8 cellular contexts compared by ENCODE assay signal in genomic region chr9:127716412-127716811, GRCh38. TPM values are rescaled to one million over a fixed set of nuclear protein-coding genes. Genes with fewer than 3 reads are reported as not detected.
DNase-seq lines count a peak whose midpoint lies in the region; ATAC-seq, FAIRE-seq and TF ChIP-seq lines count a peak whose summit lies in the region.

No MANE protein-coding gene starts in this region.

- peak overlapping the region; percentile 61 for H3K9ac ChIP-seq in NT2/D1 (ENCODE audit: insufficient read length, low read depth)

- intact Hi-C loops in CD14-positive monocyte (cut with micrococcal nuclease) (no loop called here), pancreas (cut with DNase I) (no loop called here)

- H3K9me3 ChIP-seq in NT2/D1 (ENCODE audit: insufficient read depth, low read length): no peaks in the 10 kb centered on the region
- H3K9me3 ChIP-seq in effector memory CD4-positive, alpha-beta T cell (ENCODE audit: control insufficient read depth, low read length): no peaks in the 10 kb centered on the region
- H3K9me3 ChIP-seq in pancreas: no peaks in the 10 kb centered on the region

- peaks cover 6 to 17% (median 9%) of the 10 kb centered on the region in 3 donors for H3K27me3 Mint-ChIP-seq in CD14-positive monocyte (ENCODE audit: low read depth in 3 of 3)

- TF ChIP-seq CTCF in CD14-positive monocyte (IDR thresholded peaks at IDR 0.05) (no peak), pancreas (IDR thresholded peaks at IDR 0.05) (no peak), GM13977 (IDR thresholded peaks at IDR 0.05; ENCODE audit: extremely low read depth, insufficient read depth, missing control alignments) (no peak)

- no peaks in the 10 kb centered on the region for H3K36me3 Mint-ChIP-seq in CD14-positive monocyte

- H3K4me1 Mint-ChIP-seq in CD14-positive monocyte: peaks cover 25% of the 10 kb centered on the region

- H3K36me3 ChIP-seq in NT2/D1 (ENCODE audit: insufficient read depth, insufficient read length, low read length): no peaks in the 10 kb centered on the region
- no peaks in the 10 kb centered on the region for H3K36me3 ChIP-seq in effector memory CD4-positive, alpha-beta T cell (ENCODE audit: control insufficient read depth, insufficient read depth, low read length)
- no peaks in the 10 kb centered on the region for H3K36me3 ChIP-seq in pancreas

- H3K9me3 Mint-ChIP-seq in CD14-positive monocyte: peaks cover 0 to 2% (median 0%) of the 10 kb centered on the region in 7 donors

- WGBS in pancreas, 2 donors: 68 to 73% methylated on average over 9 of the region's 9 CpGs

- H3K4me3 ChIP-seq in NT2/D1 (ENCODE audit: insufficient read length, low read depth) (peak overlapping the region; percentile 85), pancreas (peak overlapping the region in 1 of 4 donors; percentile 74)
- H3K4me3 ChIP-seq in effector memory CD4-positive, alpha-beta T cell (ENCODE audit: insufficient read depth, low read depth, low read length, poor library complexity, severe bottlenecking): peak overlapping the region; percentile 91

- no peak for ATAC-seq in pancreas

- DNase-seq in CD14-positive monocyte (ENCODE audit: low spot score) (no peak), NT2/D1 (ENCODE audit: low read depth, low spot score) (no peak), pancreas (peak in 1 of 6 donors; percentile 47), NCI-H1694 treated with DMSO at 0.1 percent for 48 hours (lab: John Stamatoyannopoulos, UW) (no peak), GM13977 (ENCODE audit: low spot score) (no peak), epidermal melanocyte (ENCODE audit: insufficient read length, low spot score) (no peak)
- no peak for DNase-seq in effector memory CD4-positive, alpha-beta T cell
- DNase-seq in stimulated activated CD4-positive, alpha-beta T cell treated with anti-CD3 and anti-CD28 coated beads, Interleukin-2, amount 100 ng/mL, for 48 hours: no peak

- no peak for FAIRE-seq in pancreas (lab: Jason Lieb, UNC)

- in situ Hi-C loops in GM13977 (cut with MboI; ENCODE audit: low pct_unique_long_range_greater_than_20kb, low sequenced_read_pairs, unreplicated experiment): no loop called here

- H3K4me3 Mint-ChIP-seq in CD14-positive monocyte: peak overlapping the region in 1 of 2 donors; percentile 56

- H3K27ac ChIP-seq in effector memory CD4-positive, alpha-beta T cell (ENCODE audit: insufficient read depth, low read length, poor library complexity, severe bottlenecking): peak overlapping the region; percentile 66
- H3K27ac ChIP-seq in pancreas: peak overlapping the region in 3 of 4 donors; percentile 74 to 80 (median 75)

- H3K4me1 ChIP-seq in NT2/D1 (ENCODE audit: insufficient read depth, insufficient read length) (peaks cover 15% of the 10 kb centered on the region), pancreas (peaks cover 0 to 14% (median 9%) of the 10 kb centered on the region in 3 donors)
- H3K4me1 ChIP-seq in effector memory CD4-positive, alpha-beta T cell (ENCODE audit: control insufficient read depth, insufficient read depth, low read length, poor library complexity, severe bottlenecking): peaks cover 29% of the 10 kb centered on the region

- H3K27ac Mint-ChIP-seq in CD14-positive monocyte: peak overlapping the region; percentile 84 to 97 (median 95)

- H3K27me3 ChIP-seq in NT2/D1 (ENCODE audit: insufficient read depth, insufficient read length) (peaks cover 21% of the 10 kb centered on the region), pancreas (no peaks in the 10 kb centered on the region)
- no peaks in the 10 kb centered on the region for H3K27me3 ChIP-seq in effector memory CD4-positive, alpha-beta T cell (replicated peaks; ENCODE audit: control insufficient read depth, insufficient read depth, low read length, poor library complexity, severe bottlenecking)

RNA-seq across cellular contexts. Expression of gene TTC16, which starts 0.5 kb away (rescaled TPM):
- polyA plus RNA-seq in CD14-positive monocyte (under 1 TPM in 1 of 2 donors, not detected in 1; 0.04 TPM), pancreas (under 1 TPM; 0.02 to 0.04 TPM)
- under 1 TPM in 2 of 6 donors, not detected in 4; 0.03 to 0.09 TPM for total RNA-seq in pancreas

RNA-seq across cellular contexts. Expression of gene PTRH1, which starts 0.9 kb away (rescaled TPM):
- 10 to 100 TPM; 19.5 to 19.9 TPM for polyA plus RNA-seq in CD14-positive monocyte
- 10 to 100 TPM in 2 of 6 donors, 1 to 10 TPM in 4; 5.6 to 11.9 (median 9.0) TPM for total RNA-seq in pancreas
- 10 to 100 TPM; 11.5 to 13.4 TPM for polyA plus RNA-seq in pancreas

RNA-seq across cellular contexts. Expression of gene CFAP157, which starts 9.6 kb away (rescaled TPM):
- polyA plus RNA-seq in CD14-positive monocyte: under 1 TPM; 0.06 to 0.09 TPM
- total RNA-seq in pancreas: under 1 TPM in 5 of 6 donors, not detected in 1; 0.12 to 0.39 (median 0.22) TPM
- polyA plus RNA-seq in pancreas: 1 to 10 TPM; 1.6 to 2.1 TPM

RNA-seq across cellular contexts. Expression of gene TOR2A, which starts 18.7 kb away (rescaled TPM):
- polyA plus RNA-seq in CD14-positive monocyte (10 to 100 TPM; 57.4 to 60.0 TPM), pancreas (10 to 100 TPM; 10.1 to 17.5 TPM)
- 1 to 10 TPM; 4.2 to 9.0 (median 5.8) TPM for total RNA-seq in pancreas
